27 cellular contexts compared by ENCODE assay signal in the genomic region with DNA sequence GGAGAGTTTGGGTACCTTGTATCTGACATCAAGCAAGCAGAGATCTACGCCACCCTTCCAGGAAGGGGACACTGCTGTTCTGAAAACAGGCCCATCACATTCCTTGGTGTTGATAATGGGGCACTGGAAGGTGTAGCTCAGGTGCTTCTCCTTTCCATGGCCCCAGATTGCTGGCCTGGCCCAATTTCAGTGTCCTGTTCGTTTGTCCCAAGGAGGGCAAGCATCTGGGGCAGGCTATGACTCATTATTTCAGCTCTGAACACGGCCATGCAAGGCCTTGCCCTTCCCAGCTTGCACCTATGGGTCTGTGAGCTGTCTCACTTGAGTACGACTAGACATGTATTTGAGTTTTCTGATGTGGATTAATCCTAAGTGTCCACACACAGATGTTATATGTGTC.
"Had no signal": no experiment of that assay in that cellular context is flagged by ENCODE, and none has a peak within 500 bp of the region (broad histone marks: within the 10 kb centered on the region; RNA-seq: fewer than 3 reads in every experiment).

No MANE protein-coding gene starts in this region.

- ATAC-seq: activated T-cell treated with anti-CD3 and anti-CD28 coated beads, Interleukin-2, amount 50 U/mL, for 4 hours; T-cell had no signal

- H3K4me1 ChIP-seq: Peyer's patch had no signal

- DNase-seq: activated B cell treated with CpG ODN at 0.5 μM for 24 hours; activated CD4-positive, alpha-beta T cell treated with anti-CD3 and anti-CD28 coated beads for 1 hour; activated CD4-positive, alpha-beta T cell treated with anti-CD3 and anti-CD28 coated beads, Interleukin-2, amount 10 ng/mL, durations not matched to agents 24 days and 14 days; activated CD4-positive, alpha-beta T cell treated with anti-CD3 and anti-CD28 coated beads, Interleukin-2, amount 50 U/mL, for 48 hours; activated CD8-positive, alpha-beta memory T cell treated with anti-CD3 and anti-CD28 coated beads for 24 hours; activated gamma-delta T cell; activated naive CD4-positive, alpha-beta T cell treated with anti-CD3 and anti-CD28 coated beads for 36 hours; activated T-cell treated with anti-CD3 and anti-CD28 coated beads, Interleukin-2, amount 50 U/mL, for 4 hours; amygdala; brain microvascular endothelial cell; central memory CD4-positive, alpha-beta T cell; MM.1S; NCI-H1105; NCI-H1436; NCI-H1694 treated with DMSO at 0.1 percent for 48 hours; NCI-H2081; NCI-H2227 treated with DMSO at 0.1 percent for 48 hours; NCI-H510A; NCI-H526 treated with DMSO at 0.1 percent for 48 hours; NK-92 treated with Interleukin-12 subunit alpha and Interleukin-12 subunit beta, amount 100 ng/mL, for 24 hours; OCI-M1; Peyer's patch; T-cell; T-helper 2 cell; T1000 had no signal

- H3K27ac ChIP-seq: brain microvascular endothelial cell, Peyer's patch, SK-N-MC had no signal

- FAIRE-seq: TTC549 had no signal

- H3K36me3 ChIP-seq: brain microvascular endothelial cell, Peyer's patch had no signal

- H3K27me3 ChIP-seq: brain microvascular endothelial cell, Peyer's patch had no signal

- H3K4me3 ChIP-seq: Peyer's patch, SK-N-MC had no signal
